In genomic region chr17:59165933-59166342, GRCh38 we compare ENCODE assay signal across 8 cellular contexts. TPM values are rescaled to one million over a fixed set of nuclear protein-coding genes. Genes with fewer than 3 reads are reported as not detected.
A peak's percentile ranks its signal among the peaks of the same experiment; 100 is the strongest.
DNase-seq lines count a peak whose midpoint lies in the region; ATAC-seq, FAIRE-seq and TF ChIP-seq lines count a peak whose summit lies in the region.

No MANE protein-coding gene starts in this region.

- peak; percentile 33; the same call in 1 of the 2 replicates for TF ChIP-seq CTCF in WI38 (IDR thresholded peaks at IDR 0.05; ENCODE audit: low read depth, low read length)

- TF ChIP-seq POLR2A in GM12891 (IDR thresholded peaks at IDR 0.05; ENCODE audit: low read depth, low read length), result no peak

- no peaks in the 10 kb centered on the region for H3K27me3 ChIP-seq in MG63

- DNase-seq in AG08396 (ENCODE audit: low spot score) (peak; percentile 47), GM12891 (ENCODE audit: insufficient read length, low spot score) (peak; percentile 29), MG63 (peak; percentile 49), dermis microvascular lymphatic vessel endothelial cell (ENCODE audit: low read depth in 2 of 2) (peak; percentile 52 to 62), midbrain (lab: John Stamatoyannopoulos, UW) (peak; percentile 81), NCI-H187 treated with DMSO at 0.1 percent for 48 hours (lab: John Stamatoyannopoulos, UW) (no peak)

- no peaks in the 10 kb centered on the region for H3K9me3 ChIP-seq in MG63

- H3K4me3 ChIP-seq in MG63 (no peak overlapping the region), WI38 (ENCODE audit: low read depth, low read length) (no peak overlapping the region)

- peaks cover 41% of the 10 kb centered on the region for H3K36me3 ChIP-seq in MG63

- FAIRE-seq in GM12891 (lab: Jason Lieb, UNC), result peak; percentile 88

- ATAC-seq in GM19023 (IDR thresholded peaks at IDR 0.05; ENCODE audit: unreplicated experiment), result no peak

TF ChIP-seq in GM12891, 5 proteins besides CTCF, POLR2A, EP300 and RAD21:
- TF ChIP-seq PAX5 (IDR thresholded peaks at IDR 0.05; ENCODE audit: insufficient read depth, low read length, severe bottlenecking) (no peak), SPI1 (IDR thresholded peaks at IDR 0.05; ENCODE audit: low read depth, low read length) (peak; percentile 56), TAF1 (IDR thresholded peaks at IDR 0.05; ENCODE audit: low read depth, low read length) (no peak), POLR2AphosphoS5 (IDR thresholded peaks at IDR 0.05; ENCODE audit: low read depth, low read length) (no peak), POU2F2 (IDR thresholded peaks at IDR 0.05; ENCODE audit: low read depth, low read length) (0 out of 2 replicates have a peak, but pooled peaks have one; percentile 15)

RNA-seq across cellular contexts. Expression of gene PRR11, which starts 10.4 kb away (rescaled TPM):
- polyA plus RNA-seq in GM12891 (2012; ENCODE audit: low read depth, missing spikeins), result 30.5 TPM
- total RNA-seq in MG63 (2014; rRNA removed; shearing (Covaris generic); ENCODE audit: low replicate concordance), result 27.6 and 30.4 TPM in 2 replicates
- total RNA-seq in dermis microvascular lymphatic vessel endothelial cell, result 4.0 and 12.2 TPM in 2 replicates

RNA-seq across cellular contexts. Expression of gene SKA2, which starts 11.0 kb away (rescaled TPM):
- polyA plus RNA-seq in GM12891 (2012; ENCODE audit: low read depth, missing spikeins), result 68.1 TPM
- 118 and 230 TPM in 2 replicates for total RNA-seq in MG63 (2014; rRNA removed; shearing (Covaris generic); ENCODE audit: low replicate concordance)
- 31.7 and 41.8 TPM in 2 replicates for total RNA-seq in dermis microvascular lymphatic vessel endothelial cell

RNA-seq across cellular contexts. Expression of gene SMG8, which starts 43.9 kb away (rescaled TPM):
- 8.2 TPM for polyA plus RNA-seq in GM12891 (2012; ENCODE audit: low read depth, missing spikeins)
- 21.2 and 25.6 TPM in 2 replicates for total RNA-seq in MG63 (2014; rRNA removed; shearing (Covaris generic); ENCODE audit: low replicate concordance)
- 17.6 and 23.5 TPM in 2 replicates for total RNA-seq in dermis microvascular lymphatic vessel endothelial cell

RNA-seq across cellular contexts. Expression of gene GDPD1, which starts 54.4 kb away (rescaled TPM):
- polyA plus RNA-seq in GM12891 (2012; ENCODE audit: low read depth, missing spikeins), result 0.33 TPM
- total RNA-seq in MG63 (2014; rRNA removed; shearing (Covaris generic); ENCODE audit: low replicate concordance), result not detected in 2 replicates
- 0.90 and 1.1 TPM in 2 replicates for total RNA-seq in dermis microvascular lymphatic vessel endothelial cell

RNA-seq across cellular contexts. Expression of gene TRIM37, which starts 59.3 kb away (rescaled TPM):
- polyA plus RNA-seq in GM12891 (2012; ENCODE audit: low read depth, missing spikeins), result 7.6 TPM
- total RNA-seq in MG63 (2014; rRNA removed; shearing (Covaris generic); ENCODE audit: low replicate concordance), result 9.1 and 10.6 TPM in 2 replicates
- 33.8 and 34.4 TPM in 2 replicates for total RNA-seq in dermis microvascular lymphatic vessel endothelial cell
